In genomic region chr1:58549231-58549958, GRCh38 we compare ENCODE assay signal across 1 cellular context.
TF ChIP-seq lines count a peak whose summit lies in the region.

No MANE protein-coding gene starts in this region.

TF ChIP-seq in H1, 55 proteins besides CTCF, POLR2A, EP300 and RAD21:
- TF ChIP-seq HDAC2 (IDR thresholded peaks at IDR 0.05; ENCODE audit: borderline replicate concordance in 1 of 2, low read depth in 2 of 2, low read length in 2 of 2) (no peak), POLR2AphosphoS5 (IDR thresholded peaks at IDR 0.05; ENCODE audit: low read depth, low read length) (no peak), CBX5 (IDR thresholded peaks at IDR 0.05; ENCODE audit: low read depth, low read length) (no peak)
